In genomic region chr19:18521692-18522123, GRCh38 we compare ENCODE assay signal across 8 cellular contexts. TPM values are rescaled to one million over a fixed set of nuclear protein-coding genes. Genes with fewer than 3 reads are reported as not detected.
DNase-seq lines count a peak whose midpoint lies in the region; ATAC-seq and TF ChIP-seq lines count a peak whose summit lies in the region.

TSS of gene ELL (minus strand) at chr19:18522070. CDS start at chr19:18522055, 15 bp downstream.

- peak within 1 kb of the TSS; percentile 94; the same call in 2 of the 3 replicates for H2BK15ac ChIP-seq in IMR-90 (ENCODE audit: low read depth, low read length)

- H3K4me3 ChIP-seq in IMR-90 (ENCODE audit: insufficient read depth, low read depth, low read length) (peak within 1 kb of the TSS; percentile 92), choroid plexus epithelial cell (ENCODE audit: low read depth, low read length) (peak within 1 kb of the TSS; percentile 99), vagina (peak within 1 kb of the TSS; percentile 95 to 100)

- peak within 1 kb of the TSS; percentile 90 for H2BK120ac ChIP-seq in IMR-90 (ENCODE audit: low read depth, low read length)

- TF ChIP-seq POLR2A in IMR-90 (IDR thresholded peaks at IDR 0.05; ENCODE audit: low read depth, low read length) (peak; percentile 98), vagina (IDR thresholded peaks at IDR 0.05) (peak in 1 of 2 donors; percentile 95)

- no peak for TF ChIP-seq CTCF in IMR-90 (conservative IDR thresholded peaks at IDR 0.05; ENCODE audit: low read depth, low read length)
- no peak for TF ChIP-seq CTCF in choroid plexus epithelial cell (conservative IDR thresholded peaks at IDR 0.05; ENCODE audit: low read depth, low read length)
- no peak for TF ChIP-seq CTCF in mesothelial cell of epicardium (IDR thresholded peaks at IDR 0.05; ENCODE audit: unreplicated experiment)
- no peak for TF ChIP-seq CTCF in vagina (IDR thresholded peaks at IDR 0.05)

- POLR2A ChIA-PET in IMR-90 (lab: Charles Lee; ENCODE audit: unreplicated experiment): no interaction called here

- no peaks in the 10 kb centered on the region for H3K9me3 Mint-ChIP-seq in mesothelial cell of epicardium

- peak within 1 kb of the TSS; percentile 95 for H2AFZ ChIP-seq in IMR-90 (replicated peaks; ENCODE audit: low read length, poor library complexity)

- intact Hi-C loops in IMR-90 (cut with micrococcal nuclease): loop anchor here (1.0 kb wide), 1 partner anchor 36 kb away; the partner anchor contains the start of gene KXD1
- intact Hi-C loops in vagina (cut with DNase I): loop anchor here (5.0 kb wide), 1 partner anchor 36 kb away; the partner anchor contains the start of gene KXD1

- H3K27me3 ChIP-seq in IMR-90 (ENCODE audit: control insufficient read depth, insufficient read depth, low read length) (no peaks in the 10 kb centered on the region), vagina (no peaks in the 10 kb centered on the region)

- dilution Hi-C loops in IMR-90 (cut with HindIII; ENCODE audit: low sequenced_read_pairs, unreplicated experiment): no loop called here

- no TSS peak for BruUV-seq in IMR-90 (replicated peaks; lab: Mats Ljungman, UMichigan)

- H3K36me3 Mint-ChIP-seq in mesothelial cell of epicardium: no peaks in the 10 kb centered on the region

- H3K27ac Mint-ChIP-seq in mesothelial cell of epicardium: peak within 1 kb of the TSS; percentile 97

- H3K9me3 ChIP-seq in IMR-90 (ENCODE audit: control insufficient read depth, insufficient read depth, low read length) (no peaks in the 10 kb centered on the region), vagina (no peaks in the 10 kb centered on the region)

- 0% methylated on average over 15 of the region's 52 CpGs; no CpG with 5 or more reads in 1 of the 2 experiments for WGBS in IMR-90 (ENCODE audit: extremely low coverage in 2 of 2, insufficient read length in 1 of 2), 2 experiments

- H2AK5ac ChIP-seq in IMR-90 (ENCODE audit: low read depth, low read length): peak within 1 kb of the TSS; percentile 99

- H4K91ac ChIP-seq in IMR-90 (ENCODE audit: insufficient read depth, low read depth, low read length): peak within 1 kb of the TSS; percentile 97

- peaks cover 12% of the 10 kb centered on the region for H3K9me1 ChIP-seq in IMR-90 (ENCODE audit: insufficient read depth, low read length)

- H4K5ac ChIP-seq in IMR-90 (ENCODE audit: low read depth, low read length): peak within 1 kb of the TSS; percentile 56

- H2AK9ac ChIP-seq in IMR-90 (replicated peaks; ENCODE audit: low read depth, low read length, poor library complexity): peak within 1 kb of the TSS; percentile 99

- peak within 1 kb of the TSS; percentile 95 for H3K9ac ChIP-seq in IMR-90 (ENCODE audit: low read depth, low read length)

- H2BK5ac ChIP-seq in IMR-90 (ENCODE audit: low read depth, low read length, poor library complexity, severe bottlenecking): peak within 1 kb of the TSS; percentile 96

- peak within 1 kb of the TSS; percentile 86 for H3K4me2 ChIP-seq in IMR-90 (ENCODE audit: low read depth, low read length)

- H3K79me1 ChIP-seq in IMR-90 (ENCODE audit: low read depth in 1 of 2, low read length in 2 of 2): peaks cover 0 to 36% of the 10 kb centered on the region in 2 experiments; a peak in 2 of 4 replicates

- DNase-seq in IMR-90: no peak
- DNase-seq in choroid plexus epithelial cell (ENCODE audit: low read depth): no peak
- no peak for DNase-seq in mesothelial cell of epicardium (ENCODE audit: low spot score in 2 of 2, unreplicated experiment in 2 of 2)
- no peak for DNase-seq in vagina (ENCODE audit: extremely low spot score in 2 of 2)
- DNase-seq in NCI-H1417 (lab: John Stamatoyannopoulos, UW): no peak
- no peak for DNase-seq in DMS153 treated with DMSO at 0.1 percent for 48 hours (lab: John Stamatoyannopoulos, UW; ENCODE audit: unreplicated experiment)
- DNase-seq in NCI-H2171 (lab: John Stamatoyannopoulos, UW): no peak

- H3K27ac ChIP-seq in IMR-90 (ENCODE audit: insufficient read depth, low read length) (peak within 1 kb of the TSS; percentile 94), vagina (peak within 1 kb of the TSS; percentile 99)

- H3K4me1 Mint-ChIP-seq in mesothelial cell of epicardium: peaks cover 11% of the 10 kb centered on the region

- peak within 1 kb of the TSS; percentile 64 for H3K56ac ChIP-seq in IMR-90 (ENCODE audit: extremely low read depth, insufficient read depth, low read length)

- H4K20me1 ChIP-seq in IMR-90 (ENCODE audit: insufficient read depth, low read length): peaks cover 39% of the 10 kb centered on the region

- in situ Hi-C loops in IMR-90 (cut with MboI; ENCODE audit: low sequenced_read_pairs): no loop called here

- no peaks in the 10 kb centered on the region for H3K27me3 Mint-ChIP-seq in mesothelial cell of epicardium (ENCODE audit: low read depth)

- peaks cover 2% of the 10 kb centered on the region; the same call in 1 of the 2 replicates for H3K4me1 ChIP-seq in IMR-90 (ENCODE audit: control insufficient read depth, insufficient read depth, low read length)
- H3K4me1 ChIP-seq in vagina: peaks cover 40% of the 10 kb centered on the region

- H2BK20ac ChIP-seq in IMR-90 (ENCODE audit: low read depth, low read length): 0 out of 2 replicates have a peak within 1 kb of the TSS, but pooled peaks have one; percentile 6

- CTCF ChIA-PET in IMR-90 (lab: Yijun Ruan, JAX): no interaction called here

- H3K4me3 Mint-ChIP-seq in mesothelial cell of epicardium: peak within 1 kb of the TSS; percentile 85

- H3K36me3 ChIP-seq in IMR-90 (ENCODE audit: control insufficient read depth, insufficient read depth, low read length): no peaks in the 10 kb centered on the region
- H3K36me3 ChIP-seq in vagina: no peaks in the 10 kb centered on the region

- ATAC-seq in GM19397 (IDR thresholded peaks at IDR 0.05; ENCODE audit: unreplicated experiment): peak; percentile 9
- peak; percentile 0 for ATAC-seq in IMR-90 (ENCODE audit: low read depth)

- H4K8ac ChIP-seq in IMR-90 (ENCODE audit: low read depth in 2 of 2, low read length in 2 of 2): peak within 1 kb of the TSS; percentile 81 to 97

- H3K23ac ChIP-seq in IMR-90 (ENCODE audit: low read depth, low read length): peak within 1 kb of the TSS; percentile 98

- peak within 1 kb of the TSS; percentile 97 for H3K4ac ChIP-seq in IMR-90 (ENCODE audit: low read depth, low read length)

- TF ChIP-seq RAD21 in IMR-90 (IDR thresholded peaks at IDR 0.05; ENCODE audit: low read length): no peak

- peak within 1 kb of the TSS; percentile 63 for H3K18ac ChIP-seq in IMR-90 (ENCODE audit: low read depth, low read length)

- H3K14ac ChIP-seq in IMR-90 (replicated peaks; ENCODE audit: low read depth, low read length): peak within 1 kb of the TSS; percentile 99

TF ChIP-seq in IMR-90, 13 proteins besides CTCF, POLR2A, EP300 and RAD21:
- TF ChIP-seq CHD1 (IDR thresholded peaks at IDR 0.05; ENCODE audit: low read depth, low read length) (peak; percentile 93), BHLHE40 (IDR thresholded peaks at IDR 0.05; ENCODE audit: low read depth, low read length) (no peak)

RNA-seq across cellular contexts. Expression of gene ELL, which starts in this region (rescaled TPM):
- total RNA-seq in IMR-90 (2012; rRNA removed) (6.3 and 6.7 TPM in 2 replicates), mesothelial cell of epicardium (16.4 to 19.2 TPM (median 18.7 TPM) in 3 replicates), vagina (25.3 TPM)
- 13.1 and 15.0 TPM in 2 replicates for polyA plus RNA-seq in IMR-90 (2012; rRNA removed)
- polyA plus RNA-seq in IMR-90 (2012; cell fraction: cytosol; rRNA removed): 6.3 and 15.8 TPM in 2 replicates
- 23.8 and 42.6 TPM in 2 replicates for polyA plus RNA-seq in IMR-90 (2012; cell fraction: nucleus; rRNA removed; ENCODE audit: low replicate concordance)
